1 cellular context compared by ENCODE assay signal in genomic region chr4:2304321-2304876, GRCh38.
TF ChIP-seq lines count a peak whose summit lies in the region.

No MANE protein-coding gene starts in this region.

TF ChIP-seq in H1, 55 proteins besides CTCF, POLR2A, EP300 and RAD21:
- no peak for TF ChIP-seq KDM4A (IDR thresholded peaks at IDR 0.05; ENCODE audit: low read depth, low read length, severe bottlenecking)
- no peak for TF ChIP-seq KDM1A (IDR thresholded peaks at IDR 0.05; ENCODE audit: borderline replicate concordance, low read length)
- TF ChIP-seq CREB1 (IDR thresholded peaks at IDR 0.05), result no peak
